8 cellular contexts compared by ENCODE assay signal in the genomic region with DNA sequence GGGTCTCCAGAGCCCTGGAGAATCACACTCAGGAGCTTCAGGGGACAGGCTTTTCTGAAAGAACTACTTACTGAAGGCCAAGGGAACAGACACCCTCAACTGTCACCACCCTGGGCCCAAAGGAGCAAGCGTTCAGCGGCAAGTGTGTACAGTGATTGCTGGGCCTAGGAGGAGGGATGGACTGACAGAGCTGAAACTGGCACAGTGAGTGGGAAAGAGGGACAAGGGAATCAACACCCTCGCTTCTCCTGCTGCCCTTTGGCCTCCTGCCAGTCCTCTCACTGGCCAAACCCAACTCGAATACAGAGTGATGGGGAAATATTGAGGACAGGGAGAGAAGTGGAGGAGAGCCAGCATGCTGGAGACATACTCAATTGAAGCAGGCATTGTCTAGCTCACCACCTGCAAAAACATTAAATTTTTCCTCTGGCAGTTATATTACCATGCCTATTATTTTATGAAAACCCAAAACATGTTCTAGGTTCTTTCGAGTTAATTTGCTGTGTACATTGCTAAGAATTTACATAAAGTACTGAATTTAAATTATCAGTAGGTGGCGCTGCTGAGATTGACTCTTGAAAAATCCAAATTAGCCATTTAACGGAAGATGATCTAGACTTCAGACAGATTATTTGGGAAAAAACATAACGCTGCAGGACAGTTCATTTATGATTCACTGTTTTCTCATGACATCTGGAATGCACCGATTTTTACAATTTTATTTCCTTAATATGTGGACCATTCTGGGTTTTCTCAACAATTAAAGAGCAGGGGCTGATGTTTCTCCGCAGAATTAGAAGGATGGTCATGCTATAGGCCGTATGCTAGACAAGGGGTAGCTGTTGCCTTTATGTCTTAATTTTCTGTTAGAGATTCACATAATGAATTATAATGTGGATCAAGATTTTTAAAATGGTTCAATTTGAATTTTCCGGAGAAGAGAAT. TPM values are rescaled to one million over a fixed set of nuclear protein-coding genes. Genes with fewer than 3 reads are reported as not detected.
DNase-seq lines count a peak whose midpoint lies in the region; ATAC-seq and TF ChIP-seq lines count a peak whose summit lies in the region.

No MANE protein-coding gene starts in this region.

- no peak for TF ChIP-seq POLR2A in ovary (IDR thresholded peaks at IDR 0.05)

- no peaks in the 10 kb centered on the region for H3K27me3 ChIP-seq in BJ (ENCODE audit: control insufficient read depth, insufficient read depth, low read length)
- no peaks in the 10 kb centered on the region for H3K27me3 ChIP-seq in fibroblast of lung (ENCODE audit: control insufficient read depth, insufficient read depth, low read length)
- no peaks in the 10 kb centered on the region for H3K27me3 ChIP-seq in ovary

- no peaks in the 10 kb centered on the region for H3K27me3 Mint-ChIP-seq in stimulated activated memory B cell treated with anti-CD40 and anti-IgM and Interleukin-4, amounts not matched to agents 10 μg/mL and 1 μg/mL and 100 μg/mL, for 72 hours

- no peak overlapping the region for H3K9ac ChIP-seq in fibroblast of lung (ENCODE audit: insufficient read depth, low read length)

- TF ChIP-seq CTCF in BJ (IDR thresholded peaks at IDR 0.05; ENCODE audit: insufficient read depth, low read depth, low read length) (peak; percentile 62), fibroblast of lung (conservative IDR thresholded peaks at IDR 0.05 in 1 of 2, IDR thresholded peaks at IDR 0.05 in 1 of 2; ENCODE audit: low read depth in 1 of 2, low read length in 2 of 2) (peak; percentile 32 to 53), ovary (IDR thresholded peaks at IDR 0.05) (peak in 2 of 3 donors; percentile 20 to 27)

- no peaks in the 10 kb centered on the region for H3K4me1 Mint-ChIP-seq in stimulated activated memory B cell treated with anti-CD40 and anti-IgM and Interleukin-4, amounts not matched to agents 10 μg/mL and 1 μg/mL and 100 μg/mL, for 72 hours

- no peak for DNase-seq in BJ (ENCODE audit: low read depth)
- peak; percentile 49 for DNase-seq in RPMI7951 (ENCODE audit: low read depth)
- DNase-seq in fibroblast of lung (ENCODE audit: low read depth in 2 of 2) = peak; percentile 34 to 61
- peak in 2 of 5 donors; percentile 27 to 35 for DNase-seq in ovary
- no peak for DNase-seq in activated CD4-positive, alpha-beta T cell treated with anti-CD3 and anti-CD28 coated beads, Interleukin-2, amount 50 U/mL, for 1 hour

- CTCF ChIA-PET in BJ (lab: Yijun Ruan, JAX) = interaction anchor here (0.5 to 2.1 kb wide), 27 partner anchors 8 to 1916 kb away, joined by 3 to 7 read pairs (median 4); a partner anchor contains a TSS

- no peaks in the 10 kb centered on the region for H3K36me3 ChIP-seq in BJ (ENCODE audit: control insufficient read depth, insufficient read depth, low read length)
- no peaks in the 10 kb centered on the region for H3K36me3 ChIP-seq in fibroblast of lung (ENCODE audit: control insufficient read depth, insufficient read depth, low read length)
- H3K36me3 ChIP-seq in ovary = no peaks in the 10 kb centered on the region

- H3K36me3 Mint-ChIP-seq in stimulated activated memory B cell treated with anti-CD40 and anti-IgM and Interleukin-4, amounts not matched to agents 10 μg/mL and 1 μg/mL and 100 μg/mL, for 72 hours = no peaks in the 10 kb centered on the region

- H3K27ac ChIP-seq in fibroblast of lung (ENCODE audit: insufficient read depth, low read length) (no peak overlapping the region), ovary (no peak overlapping the region)

- H4K20me1 ChIP-seq in fibroblast of lung (ENCODE audit: control insufficient read depth, extremely low read depth, insufficient read depth, low read length) = no peaks in the 10 kb centered on the region

- ATAC-seq in GM19452 (IDR thresholded peaks at IDR 0.05; ENCODE audit: unreplicated experiment) = peak; percentile 48
- no peak for ATAC-seq in HG03457 (IDR thresholded peaks at IDR 0.05; ENCODE audit: unreplicated experiment)
- ATAC-seq in stimulated activated memory B cell treated with anti-CD40 and anti-IgM and Interleukin-4, amounts not matched to agents 10 μg/mL and 1 μg/mL and 100 μg/mL, for 72 hours = no peak

- intact Hi-C loops in ovary (cut with DNase I) = loop anchor here (5.0 to 10.0 kb wide), 3 partner anchors 122 to 498 kb away; a partner anchor contains a TSS

- H3K9me3 ChIP-seq in fibroblast of lung (ENCODE audit: control insufficient read depth, insufficient read depth, low read depth, low read length) (no peaks in the 10 kb centered on the region), ovary (no peaks in the 10 kb centered on the region)

- no peak overlapping the region for H3K27ac Mint-ChIP-seq in stimulated activated memory B cell treated with anti-CD40 and anti-IgM and Interleukin-4, amounts not matched to agents 10 μg/mL and 1 μg/mL and 100 μg/mL, for 72 hours

- H3K9me3 Mint-ChIP-seq in stimulated activated memory B cell treated with anti-CD40 and anti-IgM and Interleukin-4, amounts not matched to agents 10 μg/mL and 1 μg/mL and 100 μg/mL, for 72 hours = no peaks in the 10 kb centered on the region

- H3K4me3 Mint-ChIP-seq in stimulated activated memory B cell treated with anti-CD40 and anti-IgM and Interleukin-4, amounts not matched to agents 10 μg/mL and 1 μg/mL and 100 μg/mL, for 72 hours = no peak overlapping the region

- no peak overlapping the region for H3K4me3 ChIP-seq in BJ (ENCODE audit: low read depth, low read length)
- H3K4me3 ChIP-seq in fibroblast of lung (replicated peaks in 1 of 4; ENCODE audit: control extremely low read depth in 1 of 4, insufficient read depth in 1 of 4, low read depth in 3 of 4, low read length in 4 of 4) = no peak overlapping the region
- no peak overlapping the region for H3K4me3 ChIP-seq in ovary

- H3K4me2 ChIP-seq in fibroblast of lung (ENCODE audit: extremely low read depth, insufficient read depth, low read length) = no peak overlapping the region

- no peak overlapping the region for H2AFZ ChIP-seq in fibroblast of lung (ENCODE audit: low read length)

- 48 to 52% (median 49%) methylated on average over 12 of the region's 12 CpGs for WGBS in ovary, 3 donors

- no peak for TF ChIP-seq EP300 in ovary (IDR thresholded peaks at IDR 0.05)

- no peaks in the 10 kb centered on the region for H3K79me2 ChIP-seq in fibroblast of lung (ENCODE audit: control insufficient read depth, insufficient read depth, low read length)

- H3K4me1 ChIP-seq in fibroblast of lung (ENCODE audit: control insufficient read depth, extremely low read depth, insufficient read depth, low read length) (no peaks in the 10 kb centered on the region), ovary (ENCODE audit: insufficient read depth) (no peaks in the 10 kb centered on the region)

- POLR2A ChIA-PET in BJ (lab: Charles Lee) = no interaction called here

RNA-seq across cellular contexts. Expression of a gene that starts 14.7 kb away (rescaled TPM):
- polyA plus RNA-seq in BJ (2011; rRNA removed) (0.02 and 0.04 TPM in 2 replicates), fibroblast of lung (0.02 and 0.03 TPM in 2 replicates), ovary (under 1 TPM; 0.12 to 0.57 TPM)
- 0.05 TPM in 1 of 2 replicates, not detected in the other for polyA minus RNA-seq in BJ (2011; rRNA and poly(A)+ RNA removed)
- 0.10 and 0.12 TPM in 2 replicates for total RNA-seq in RPMI7951 (2014; rRNA removed; shearing (Covaris generic))
- total RNA-seq in fibroblast of lung (under 0.01 and 0.17 TPM in 2 replicates), ovary (under 1 TPM; 0.11 to 0.72 (median 0.32) TPM)
- polyA plus RNA-seq in fibroblast of lung (2012) = 0.03 and 0.05 TPM in 2 replicates
- polyA minus RNA-seq in fibroblast of lung (ENCODE audit: low replicate concordance) = not detected in 2 replicates

Comparison
In these comparisons a context has a peak if more than half of its experiments do, and no peak if none do; other contexts are left out.
1. DNase-seq: peak in RPMI7951 (single experiment) and fibroblast of lung (2 of 2); none in BJ (single experiment) and activated CD4-positive, alpha-beta T cell treated with anti-CD3 and anti-CD28 coated beads, Interleukin-2, amount 50 U/mL, for 1 hour (single experiment).
2. Peak in every context shown above with its lines, with median percentiles within 50 percentile points of each other: CTCF ChIP-seq.